ENCODE assay signal across 9 cellular contexts in genomic region chr18:51235011-51235789, GRCh38. TPM values are rescaled to one million over a fixed set of nuclear protein-coding genes. Genes with fewer than 3 reads are reported as not detected.
DNase-seq lines count a peak whose midpoint lies in the region; ATAC-seq, FAIRE-seq and TF ChIP-seq lines count a peak whose summit lies in the region.
"Had no signal": no experiment of that assay in that cellular context is flagged by ENCODE, and none has a peak within 500 bp of the region (broad histone marks: within the 10 kb centered on the region; RNA-seq: fewer than 3 reads in every experiment).

No MANE protein-coding gene starts in this region.

- no peaks in the 10 kb centered on the region for H4K20me1 ChIP-seq in BLaER1
- no peaks in the 10 kb centered on the region for H4K20me1 ChIP-seq in astrocyte (ENCODE audit: insufficient read depth, low read length)

- TF ChIP-seq EP300 in suprapubic skin (IDR thresholded peaks at IDR 0.05) = no peak

- H3K9me3 ChIP-seq in BLaER1 (peaks cover under 1% of the 10 kb centered on the region), astrocyte (ENCODE audit: insufficient read depth, low read depth, low read length) (no peaks in the 10 kb centered on the region), suprapubic skin (no peaks in the 10 kb centered on the region)
- H3K9me3 ChIP-seq: neutrophil had no signal

- H3K27ac Mint-ChIP-seq in astrocyte (ENCODE audit: unreplicated experiment) = peak overlapping the region; percentile 37
- H3K27ac Mint-ChIP-seq in stimulated activated effector memory CD8-positive, alpha-beta T cell treated with anti-CD3 and anti-CD28 coated beads, Interleukin-12 subunit alpha, Interleukin-12 subunit beta, amount 100 ng/mL, for 72 hours = peak overlapping the region; percentile 4

- H3K27ac ChIP-seq in BLaER1 (no peak overlapping the region), astrocyte (ENCODE audit: low read depth, low read length) (no peak overlapping the region), suprapubic skin (no peak overlapping the region)
- H3K27ac ChIP-seq: neutrophil had no signal

- DNase-seq in Kasumi-1 (lab: John Stamatoyannopoulos, UW) (peak; percentile 4 to 15), astrocyte (ENCODE audit: low read depth) (peak; percentile 12), NCI-H524 treated with DMSO at 0.1 percent for 48 hours (lab: John Stamatoyannopoulos, UW) (no peak), suprapubic skin (ENCODE audit: low spot score in 2 of 2) (no peak)
- peak in 1 of 2 donors; percentile 61 for DNase-seq in stimulated activated effector memory CD8-positive, alpha-beta T cell treated with anti-CD3 and anti-CD28 coated beads, Interleukin-12 subunit alpha, Interleukin-12 subunit beta, amount 100 ng/mL, for 72 hours (ENCODE audit: low spot score in 2 of 2)

- H3K4me1 Mint-ChIP-seq in astrocyte (ENCODE audit: low read depth, unreplicated experiment) = peaks cover 28% of the 10 kb centered on the region
- H3K4me1 Mint-ChIP-seq in stimulated activated effector memory CD8-positive, alpha-beta T cell treated with anti-CD3 and anti-CD28 coated beads, Interleukin-12 subunit alpha, Interleukin-12 subunit beta, amount 100 ng/mL, for 72 hours = peaks cover 23% of the 10 kb centered on the region

- H3K27me3 Mint-ChIP-seq in astrocyte (ENCODE audit: low read depth, unreplicated experiment) = no peaks in the 10 kb centered on the region

- 26% methylated on average over 6 of the region's 6 CpGs for WGBS in suprapubic skin

- H2AFZ ChIP-seq in astrocyte (ENCODE audit: low read depth, low read length) = no peak overlapping the region

- H3K9me3 Mint-ChIP-seq in astrocyte (ENCODE audit: unreplicated experiment) = no peaks in the 10 kb centered on the region
- H3K9me3 Mint-ChIP-seq in stimulated activated effector memory CD8-positive, alpha-beta T cell treated with anti-CD3 and anti-CD28 coated beads, Interleukin-12 subunit alpha, Interleukin-12 subunit beta, amount 100 ng/mL, for 72 hours = no peaks in the 10 kb centered on the region

- H3K9ac ChIP-seq in BLaER1 (no peak overlapping the region), astrocyte (ENCODE audit: low read length) (no peak overlapping the region)

- H3K4me3 Mint-ChIP-seq in astrocyte (ENCODE audit: unreplicated experiment) = no peak overlapping the region
- H3K4me3 Mint-ChIP-seq in stimulated activated effector memory CD8-positive, alpha-beta T cell treated with anti-CD3 and anti-CD28 coated beads, Interleukin-12 subunit alpha, Interleukin-12 subunit beta, amount 100 ng/mL, for 72 hours = peak overlapping the region; percentile 20

- no peaks in the 10 kb centered on the region for H3K36me3 ChIP-seq in BLaER1
- no peaks in the 10 kb centered on the region for H3K36me3 ChIP-seq in astrocyte (ENCODE audit: insufficient read depth, low read length)
- no peaks in the 10 kb centered on the region for H3K36me3 ChIP-seq in suprapubic skin
- H3K36me3 ChIP-seq: neutrophil had no signal

- H3K4me1 ChIP-seq in BLaER1 (peaks cover 22% of the 10 kb centered on the region), astrocyte (ENCODE audit: insufficient read depth, low read length) (peaks cover 19% of the 10 kb centered on the region), suprapubic skin (peaks cover 7% of the 10 kb centered on the region)

- no peak for FAIRE-seq in astrocyte (lab: Jason Lieb, UNC)

- H3K4me2 ChIP-seq in BLaER1 = peak overlapping the region; percentile 56
- H3K4me2 ChIP-seq in astrocyte (ENCODE audit: low read length) = peak overlapping the region; percentile 39

- TF ChIP-seq POLR2A in suprapubic skin (IDR thresholded peaks at IDR 0.05) = no peak

- peak; percentile 85 for ATAC-seq in GM21390 (IDR thresholded peaks at IDR 0.05; ENCODE audit: unreplicated experiment)
- peak; percentile 99 for ATAC-seq in stimulated activated effector memory CD8-positive, alpha-beta T cell treated with anti-CD3 and anti-CD28 coated beads, Interleukin-12 subunit alpha, Interleukin-12 subunit beta, amount 100 ng/mL, for 72 hours
- no peak for ATAC-seq in HG03139 (IDR thresholded peaks at IDR 0.05; ENCODE audit: unreplicated experiment)

- no peaks in the 10 kb centered on the region for H3K79me2 ChIP-seq in astrocyte (ENCODE audit: insufficient read depth, low read length)

- TF ChIP-seq CTCF in astrocyte (IDR thresholded peaks at IDR 0.05; ENCODE audit: insufficient read depth, low read depth, low read length) (no peak), suprapubic skin (IDR thresholded peaks at IDR 0.05) (no peak)

- no peak overlapping the region for H3K4me3 ChIP-seq in BLaER1
- H3K4me3 ChIP-seq in astrocyte (ENCODE audit: insufficient read depth, low read depth, low read length) = no peak overlapping the region
- no peak overlapping the region for H3K4me3 ChIP-seq in suprapubic skin

- no peaks in the 10 kb centered on the region for H3K36me3 Mint-ChIP-seq in astrocyte (ENCODE audit: low read depth, unreplicated experiment)
- H3K36me3 Mint-ChIP-seq in stimulated activated effector memory CD8-positive, alpha-beta T cell treated with anti-CD3 and anti-CD28 coated beads, Interleukin-12 subunit alpha, Interleukin-12 subunit beta, amount 100 ng/mL, for 72 hours = no peaks in the 10 kb centered on the region

- H3K27me3 ChIP-seq in BLaER1 (no peaks in the 10 kb centered on the region), astrocyte (ENCODE audit: insufficient read depth, low read length) (no peaks in the 10 kb centered on the region), suprapubic skin (no peaks in the 10 kb centered on the region)

RNA-seq across cellular contexts. Expression of gene MEX3C, which starts 37.7 kb away (rescaled TPM):
- total RNA-seq in astrocyte (72.2 TPM in 2 replicates), suprapubic skin (10 to 100 TPM; 31.6 to 42.0 (median 37.6) TPM)

Comparison
In these comparisons a context has a peak if more than half of its experiments do, and no peak if none do; other contexts are left out.
1. DNase-seq: peak in Kasumi-1 (2 of 2) and astrocyte (single experiment); none in NCI-H524 treated with DMSO at 0.1 percent for 48 hours (single experiment) and suprapubic skin (0 of 2).